In genomic region chr3:150890831-150891230, GRCh38 we compare ENCODE assay signal across 39 cellular contexts. TPM values are rescaled to one million over a fixed set of nuclear protein-coding genes. Genes with fewer than 3 reads are reported as not detected.
"Had no signal": no experiment of that assay in that cellular context is flagged by ENCODE, and none has a peak within 500 bp of the region (broad histone marks: within the 10 kb centered on the region; RNA-seq: fewer than 3 reads in every experiment).

No MANE protein-coding gene starts in this region.

- H3K36me3 Mint-ChIP-seq: activated CD8-positive, alpha-beta memory T cell treated with anti-CD3 and anti-CD28 coated beads, Interleukin-2, amount 10 ng/mL, durations not matched to agents 7 days and 5 days; activated naive CD8-positive, alpha-beta T cell treated with anti-CD3 and anti-CD28 coated beads, Interleukin-2, amount 10 ng/mL, durations not matched to agents 7 days and 5 days had no signal

- H3K4me1 ChIP-seq: ascending aorta, SJCRH30 had no signal

- H3K4me1 Mint-ChIP-seq: activated CD4-positive, alpha-beta memory T cell treated with anti-CD3 and anti-CD28 coated beads, Interleukin-2, amount 10 ng/mL, durations not matched to agents 7 days and 5 days; activated CD8-positive, alpha-beta memory T cell treated with anti-CD3 and anti-CD28 coated beads, Interleukin-2, amount 10 ng/mL, durations not matched to agents 7 days and 5 days; activated naive CD4-positive, alpha-beta T cell treated with anti-CD3 and anti-CD28 coated beads, Interleukin-2, amount 50 U/mL, for 24 hours; activated naive CD8-positive, alpha-beta T cell treated with anti-CD3 and anti-CD28 coated beads, Interleukin-2, amount 10 ng/mL, durations not matched to agents 7 days and 5 days; central memory CD8-positive, alpha-beta T cell had no signal

- H3K4me3 Mint-ChIP-seq: activated CD4-positive, alpha-beta memory T cell treated with anti-CD3 and anti-CD28 coated beads, Interleukin-2, amount 10 ng/mL, durations not matched to agents 7 days and 5 days; activated CD8-positive, alpha-beta memory T cell treated with anti-CD3 and anti-CD28 coated beads, Interleukin-2, amount 10 ng/mL, durations not matched to agents 7 days and 5 days; activated naive CD4-positive, alpha-beta T cell treated with anti-CD3 and anti-CD28 coated beads, Interleukin-2, amount 50 U/mL, for 24 hours; activated naive CD8-positive, alpha-beta T cell treated with anti-CD3 and anti-CD28 coated beads, Interleukin-2, amount 10 ng/mL, durations not matched to agents 7 days and 5 days; central memory CD8-positive, alpha-beta T cell had no signal

- H3K27ac Mint-ChIP-seq: activated CD4-positive, alpha-beta memory T cell treated with anti-CD3 and anti-CD28 coated beads, Interleukin-2, amount 10 ng/mL, durations not matched to agents 7 days and 5 days; activated CD8-positive, alpha-beta memory T cell treated with anti-CD3 and anti-CD28 coated beads, Interleukin-2, amount 10 ng/mL, durations not matched to agents 7 days and 5 days; activated naive CD4-positive, alpha-beta T cell treated with anti-CD3 and anti-CD28 coated beads, Interleukin-2, amount 50 U/mL, for 24 hours; activated naive CD8-positive, alpha-beta T cell treated with anti-CD3 and anti-CD28 coated beads, Interleukin-2, amount 10 ng/mL, durations not matched to agents 7 days and 5 days had no signal

- H3K27ac ChIP-seq: ascending aorta, cardiac muscle cell, KMS-11, PC-9, SJCRH30, SK-N-MC, WERI-Rb-1 had no signal

- H3K9me3 ChIP-seq: ascending aorta, SJCRH30 had no signal

- H3K9me3 Mint-ChIP-seq: activated CD4-positive, alpha-beta memory T cell treated with anti-CD3 and anti-CD28 coated beads, Interleukin-2, amount 10 ng/mL, durations not matched to agents 7 days and 5 days; activated naive CD4-positive, alpha-beta T cell treated with anti-CD3 and anti-CD28 coated beads, Interleukin-2, amount 50 U/mL, for 24 hours; activated naive CD8-positive, alpha-beta T cell treated with anti-CD3 and anti-CD28 coated beads, Interleukin-2, amount 10 ng/mL, durations not matched to agents 7 days and 5 days; central memory CD8-positive, alpha-beta T cell had no signal

- DNase-seq: activated CD4-positive, alpha-beta memory T cell treated with anti-CD3 and anti-CD28 coated beads, Interleukin-2, amount 10 ng/mL, durations not matched to agents 7 days and 5 days; activated CD4-positive, alpha-beta T cell treated with anti-CD3 and anti-CD28 coated beads for 1 hour; activated CD4-positive, alpha-beta T cell treated with anti-CD3 and anti-CD28 coated beads for 48 hours; activated CD4-positive, CD25-positive, alpha-beta regulatory T cell; activated CD8-positive, alpha-beta memory T cell treated with anti-CD3 and anti-CD28 coated beads for 24 hours; activated CD8-positive, alpha-beta memory T cell treated with anti-CD3 and anti-CD28 coated beads, Interleukin-2, amount 10 ng/mL, durations not matched to agents 7 days and 5 days; activated CD8-positive, alpha-beta memory T cell treated with anti-CD3 and anti-CD28 coated beads, Interleukin-2, amount 50 U/mL, for 48 hours; activated effector memory CD4-positive, alpha-beta T cell treated with Interleukin-2 at 50 U/mL for 16 hours; activated naive CD4-positive, alpha-beta T cell; activated naive CD8-positive, alpha-beta T cell treated with anti-CD3 and anti-CD28 coated beads, Interleukin-2, amount 10 ng/mL, durations not matched to agents 7 days and 5 days; activated T-cell treated with anti-CD3 and anti-CD28 coated beads, Interleukin-2, amount 50 U/mL, for 48 hours; amygdala; MM.1S; NCI-H1092 treated with DMSO at 0.1 percent for 48 hours; NCI-H1417; NCI-H146; NCI-H187; NCI-H2029 treated with DMSO at 0.1 percent for 48 hours; NCI-H2107; NCI-H2171; NCI-H510A; NCI-H526; NCI-H748 treated with DMSO at 0.1 percent for 48 hours; PC-9; SHP77; SJCRH30; T1000; WERI-Rb-1 had no signal

- H3K36me3 ChIP-seq: ascending aorta, cardiac muscle cell, SJCRH30, WERI-Rb-1 had no signal

- H3K27me3 ChIP-seq: ascending aorta, cardiac muscle cell, SJCRH30 had no signal

- ATAC-seq: activated CD8-positive, alpha-beta memory T cell treated with anti-CD3 and anti-CD28 coated beads, Interleukin-2, amount 10 ng/mL, durations not matched to agents 7 days and 5 days had no signal

- H3K4me3 ChIP-seq: ascending aorta, cardiac muscle cell, PC-9, SJCRH30, SK-N-MC had no signal

RNA-seq across cellular contexts. Expression of gene MINDY4B, which starts 14.4 kb away (rescaled TPM):
- total RNA-seq: activated CD4-positive, alpha-beta memory T cell treated with anti-CD3 and anti-CD28 coated beads, Interleukin-2, amount 10 ng/mL, durations not matched to agents 7 days and 5 days; activated CD8-positive, alpha-beta memory T cell treated with anti-CD3 and anti-CD28 coated beads, Interleukin-2, amount 10 ng/mL, durations not matched to agents 7 days and 5 days; activated naive CD8-positive, alpha-beta T cell treated with anti-CD3 and anti-CD28 coated beads, Interleukin-2, amount 10 ng/mL, durations not matched to agents 7 days and 5 days; ascending aorta; cardiac muscle cell; LHCN-M2; OCI-LY7; PC-9; SJCRH30; T-helper 1 cell treated with Interleukin-12 subunit alpha and Interleukin-12 subunit beta and Interleukin-4 antibody, amounts not matched to agents 30 ng/mL and 1 ng/mL, for 36 hours; T-helper 2 cell treated with Interferon-gamma antibody and Interleukin-4, amounts not matched to agents 100 ng/mL and 5 ng/mL, for 36 hours had no signal
- polyA plus RNA-seq: adipose tissue, cardiac muscle cell had no signal
